Comparison of ENCODE assay signal across 12 cellular contexts in genomic region chrX:9515973-9516538, GRCh38. TPM values are rescaled to one million over a fixed set of nuclear protein-coding genes. Genes with fewer than 3 reads are reported as not detected.
DNase-seq lines count a peak whose midpoint lies in the region; ATAC-seq lines count a peak whose summit lies in the region.
"Had no signal": no experiment of that assay in that cellular context is flagged by ENCODE, and none has a peak within 500 bp of the region (broad histone marks: within the 10 kb centered on the region; RNA-seq: fewer than 3 reads in every experiment).

No MANE protein-coding gene starts in this region.

- peak overlapping the region; percentile 69 for H3K27ac Mint-ChIP-seq in T-helper 2 cell treated with Interferon-gamma antibody and Interleukin-4, amounts not matched to agents 5 μg/mL and 100 μg/mL, for 36 hours
- H3K27ac Mint-ChIP-seq in naive B cell, result peak overlapping the region in 5 of 6 donors; percentile 9 to 84 (median 82)

- peak overlapping the region; percentile 55 for H3K4me3 Mint-ChIP-seq in T-helper 2 cell treated with Interferon-gamma antibody and Interleukin-4, amounts not matched to agents 5 μg/mL and 100 μg/mL, for 36 hours
- peak overlapping the region in 7 of 8 donors; percentile 48 to 86 (median 72) for H3K4me3 Mint-ChIP-seq in naive B cell

- no peaks in the 10 kb centered on the region for H3K27me3 Mint-ChIP-seq in T-helper 2 cell treated with Interferon-gamma antibody and Interleukin-4, amounts not matched to agents 5 μg/mL and 100 μg/mL, for 36 hours (ENCODE audit: low read depth)
- H3K27me3 Mint-ChIP-seq in naive B cell, result no peaks in the 10 kb centered on the region

- ATAC-seq in GM18498 (IDR thresholded peaks at IDR 0.05; ENCODE audit: unreplicated experiment) (peak; percentile 78), HG02870 (IDR thresholded peaks at IDR 0.05; ENCODE audit: unreplicated experiment) (peak; percentile 58), naive B cell (ENCODE audit: low read depth in 2 of 2) (peak; percentile 62 to 63), HG03565 (IDR thresholded peaks at IDR 0.05; ENCODE audit: unreplicated experiment) (no peak)
- ATAC-seq: right lobe of liver had no signal

- peaks cover 25% of the 10 kb centered on the region for H3K4me1 Mint-ChIP-seq in T-helper 2 cell treated with Interferon-gamma antibody and Interleukin-4, amounts not matched to agents 5 μg/mL and 100 μg/mL, for 36 hours (ENCODE audit: low read depth)
- H3K4me1 Mint-ChIP-seq in naive B cell, result peaks cover 26 to 66% (median 54%) of the 10 kb centered on the region in 3 donors

- DNase-seq in T-helper 2 cell treated with Interferon-gamma antibody and Interleukin-4, amounts not matched to agents 5 μg/mL and 100 μg/mL, for 36 hours (ENCODE audit: low spot score), result no peak
- DNase-seq in naive B cell, result peak; percentile 12
- no peak for DNase-seq in GDM1 (lab: John Stamatoyannopoulos, UW)
- DNase-seq in activated T-cell treated with anti-CD3 and anti-CD28 coated beads, Interleukin-2, amount 50 U/mL, for 1 hour, result no peak
- no peak for DNase-seq in NCI-H748 (lab: John Stamatoyannopoulos, UW; ENCODE audit: unreplicated experiment)
- DNase-seq: activated effector memory CD4-positive, alpha-beta T cell treated with Interleukin-2 at 50 U/mL for 16 hours; Calu3; right lobe of liver; WERI-Rb-1 had no signal

- H3K9me3 Mint-ChIP-seq in T-helper 2 cell treated with Interferon-gamma antibody and Interleukin-4, amounts not matched to agents 5 μg/mL and 100 μg/mL, for 36 hours, result no peaks in the 10 kb centered on the region
- peaks cover 0 to 2% (median 0%) of the 10 kb centered on the region in 7 donors for H3K9me3 Mint-ChIP-seq in naive B cell

- peaks cover 23% of the 10 kb centered on the region for H3K36me3 Mint-ChIP-seq in T-helper 2 cell treated with Interferon-gamma antibody and Interleukin-4, amounts not matched to agents 5 μg/mL and 100 μg/mL, for 36 hours (ENCODE audit: low read depth)
- H3K36me3 Mint-ChIP-seq in naive B cell, result peaks cover 0 to 5% of the 10 kb centered on the region in 2 donors

RNA-seq across cellular contexts. Expression of gene TBL1X, which starts 51.2 kb away (rescaled TPM):
- polyA plus RNA-seq in naive B cell (ENCODE audit: low read depth in 6 of 6), result 10 to 100 TPM; 14.0 to 26.8 (median 18.8) TPM
